In genomic region chr12:109124878-109125648, GRCh38 we compare ENCODE assay signal across 18 cellular contexts.
"Had no signal": no experiment of that assay in that cellular context is flagged by ENCODE, and none has a peak within 500 bp of the region (broad histone marks: within the 10 kb centered on the region; RNA-seq: fewer than 3 reads in every experiment).

No MANE protein-coding gene starts in this region.

- ATAC-seq: activated T-cell treated with anti-CD3 and anti-CD28 coated beads, Interleukin-2, amount 50 U/mL, for 72 hours; effector memory CD8-positive, alpha-beta T cell; upper lobe of right lung had no signal

- H3K27ac ChIP-seq: pancreas, SJSA1, thoracic aorta, upper lobe of right lung, VCaP had no signal

- H3K9me3 ChIP-seq: adrenal gland, pancreas, SJSA1, thoracic aorta, upper lobe of right lung had no signal

- H3K4me3 ChIP-seq: adrenal gland, pancreas, SJSA1, thoracic aorta, upper lobe of right lung had no signal

- H3K4me1 ChIP-seq: SJSA1, upper lobe of right lung had no signal

- DNase-seq: activated CD4-positive, alpha-beta T cell treated with anti-CD3 and anti-CD28 coated beads for 1 hour; activated effector memory CD4-positive, alpha-beta T cell treated with anti-CD3 and anti-CD28 coated beads, Interleukin-2, amount 50 U/mL, for 16 hours; activated T-cell treated with anti-CD3 and anti-CD28 coated beads, Interleukin-2, amount 50 U/mL, for 72 hours; effector memory CD8-positive, alpha-beta T cell; glutamatergic neuron; mammary epithelial cell; midbrain; naive B cell; pancreas; small intestine; stimulated activated CD4-positive, alpha-beta T cell treated with anti-CD3 and anti-CD28 coated beads, Interleukin-4, amount 100 ng/mL, for 1 hour; SW 1271; T-helper 2 cell; upper lobe of right lung had no signal

- H3K27me3 ChIP-seq: adrenal gland, pancreas, SJSA1, upper lobe of right lung had no signal

- H3K36me3 ChIP-seq: adrenal gland, pancreas, SJSA1, thoracic aorta, upper lobe of right lung had no signal
